ENCODE assay signal across 12 cellular contexts in the genomic region with DNA sequence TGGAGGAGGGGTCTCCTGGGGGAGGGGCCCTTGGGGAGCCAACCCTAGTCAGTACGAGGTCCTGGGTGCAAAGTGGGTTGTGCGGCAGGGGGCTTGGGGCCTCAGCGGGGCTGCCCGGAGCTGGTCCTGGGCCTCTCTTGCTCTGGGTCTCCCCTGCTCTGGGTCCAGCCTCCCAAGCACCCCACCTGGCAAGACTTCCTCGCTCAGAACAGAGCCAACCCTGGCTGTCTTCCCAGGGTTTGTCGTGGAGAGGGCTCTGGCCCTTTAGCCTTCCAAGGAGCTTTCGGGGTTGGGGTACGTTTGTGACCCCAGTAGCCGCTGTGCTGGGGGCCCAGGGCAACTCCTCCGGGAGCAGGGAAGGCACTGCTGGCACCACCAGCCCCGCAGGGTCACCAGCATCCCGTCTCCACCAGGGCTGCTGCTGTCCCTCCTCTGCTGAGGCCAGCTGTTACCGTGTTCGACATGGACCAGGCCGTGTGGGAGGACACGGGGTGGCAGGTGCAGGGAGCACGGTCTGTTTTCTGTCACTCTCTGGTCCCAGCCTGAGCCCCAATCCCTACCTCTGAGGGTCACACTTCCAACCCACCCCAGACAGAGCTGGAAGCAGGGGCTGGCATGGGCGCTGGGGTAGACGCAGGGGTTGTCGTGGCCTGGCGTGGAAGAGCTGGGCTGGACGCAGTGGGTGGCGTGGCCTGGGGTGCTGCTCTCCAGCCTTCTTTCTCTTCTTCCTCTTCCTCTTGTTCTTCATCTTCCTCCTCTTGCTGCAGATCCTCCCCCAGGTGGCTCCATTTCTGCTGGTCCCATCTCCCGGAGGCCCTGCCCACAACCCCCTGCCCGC. TPM values are rescaled to one million over a fixed set of nuclear protein-coding genes. Genes with fewer than 3 reads are reported as not detected.
DNase-seq lines count a peak whose midpoint lies in the region; ATAC-seq and TF ChIP-seq lines count a peak whose summit lies in the region.
"Had no signal": no experiment of that assay in that cellular context is flagged by ENCODE, and none has a peak within 500 bp of the region (broad histone marks: within the 10 kb centered on the region; RNA-seq: fewer than 3 reads in every experiment).

No MANE protein-coding gene starts in this region.

- H3K56ac ChIP-seq in H9 (ENCODE audit: insufficient read length, low read depth, low read length): no peak overlapping the region

- no peak for TF ChIP-seq EP300 in stomach (IDR thresholded peaks at IDR 0.05)

- no peak overlapping the region for H3K27ac ChIP-seq in H9 (ENCODE audit: insufficient read length, low read depth, low read length)
- H3K27ac ChIP-seq in RWPE1: peak overlapping the region; percentile 91
- H3K27ac ChIP-seq in stomach: peak overlapping the region; percentile 95 to 97 (median 96)

- peaks cover 0 to 7% (median 0%) of the 10 kb centered on the region in 3 experiments; a peak in 3 of 7 replicates for H3K36me3 Mint-ChIP-seq in H9 (ENCODE audit: insufficient read depth in 1 of 3, low read depth in 3 of 3)

- POLR2A ChIA-PET in RWPE1 (lab: Yijun Ruan, JAX; ENCODE audit: low non-redundant PET): interaction anchor here (0.6 kb wide), 1 partner anchor 18 kb away, joined by 3 read pairs; no protein-coding TSS in a partner anchor

- H3K4me2 ChIP-seq in H9 (ENCODE audit: insufficient read depth, insufficient read length, low read length): no peak overlapping the region

- no peak for TF ChIP-seq CTCF in H9 (conservative IDR thresholded peaks at IDR 0.05)
- TF ChIP-seq CTCF in RWPE1 (conservative IDR thresholded peaks at IDR 0.05; ENCODE audit: low read depth): no peak
- TF ChIP-seq CTCF in stomach (IDR thresholded peaks at IDR 0.05): no peak

- no peak overlapping the region for H3K18ac ChIP-seq in H9 (ENCODE audit: insufficient read length, low read depth, low read length)

- TF ChIP-seq POLR2A in stomach (IDR thresholded peaks at IDR 0.05): no peak

- no peak overlapping the region for H3T11ph ChIP-seq in H9 (ENCODE audit: low read length)

- no peak overlapping the region for H4K91ac ChIP-seq in H9 (ENCODE audit: insufficient read length, low read depth, low read length)

- no peak overlapping the region for H2BK15ac ChIP-seq in H9 (ENCODE audit: low read depth, low read length)

- H2AK5ac ChIP-seq in H9 (ENCODE audit: insufficient read length, low read length): no peak overlapping the region

- no peak overlapping the region for H2BK120ac ChIP-seq in H9 (ENCODE audit: low read depth, low read length, poor library complexity, severe bottlenecking)

- no peak overlapping the region for H2AFZ ChIP-seq in H9 (ENCODE audit: low read length)

- no peak overlapping the region for H3K4me3 ChIP-seq in stomach

- no peak overlapping the region; a peak in 1 of 7 replicates for H3K27ac Mint-ChIP-seq in H9
- H3K27ac Mint-ChIP-seq: T-helper 1 cell treated with Interleukin-12 subunit alpha and Interleukin-12 subunit beta and Interleukin-4 antibody, amounts not matched to agents 30 μg/mL and 1 μg/mL, for 36 hours had no signal

- H3K9ac ChIP-seq in H9 (ENCODE audit: extremely low read depth, insufficient read length, low read length): no peak overlapping the region

- peaks cover 3% of the 10 kb centered on the region; the same call in 1 of the 2 replicates for H3K27me3 Mint-ChIP-seq in H9 (ENCODE audit: low read depth)

- no peak overlapping the region for H3K23ac ChIP-seq in H9 (ENCODE audit: insufficient read length, low read depth, low read length)

- H3K4me1 Mint-ChIP-seq in H9: peaks cover 25 to 44% of the 10 kb centered on the region in 2 experiments

- peak; percentile 68 for DNase-seq in H9
- DNase-seq in RWPE1 (ENCODE audit: low spot score): no peak
- DNase-seq in left kidney (ENCODE audit: low read depth, low spot score): peak; percentile 51
- DNase-seq in stomach: peak; percentile 66
- DNase-seq in activated naive CD4-positive, alpha-beta T cell treated with anti-CD3 and anti-CD28 coated beads, Interleukin-2, amount 50 U/mL, for 16 hours: no peak
- DNase-seq in NCI-H748 (lab: John Stamatoyannopoulos, UW; ENCODE audit: unreplicated experiment): no peak
- no peak for DNase-seq in activated gamma-delta T cell (lab: John Stamatoyannopoulos, UW)
- DNase-seq: erythroblast, midbrain, NCI-H2081 treated with DMSO at 0.1 percent for 48 hours had no signal

- ATAC-seq in HG02763 (IDR thresholded peaks at IDR 0.05; ENCODE audit: unreplicated experiment): no peak

- H3K4me3 Mint-ChIP-seq in H9: no peak overlapping the region
- H3K4me3 Mint-ChIP-seq: T-helper 1 cell treated with Interleukin-12 subunit alpha and Interleukin-12 subunit beta and Interleukin-4 antibody, amounts not matched to agents 30 μg/mL and 1 μg/mL, for 36 hours had no signal

- H2BK5ac ChIP-seq in H9 (ENCODE audit: insufficient read length, low read length): no peak overlapping the region

- H3K14ac ChIP-seq in H9 (ENCODE audit: insufficient read depth, low read length): no peak overlapping the region

- H3K23me2 ChIP-seq in H9 (ENCODE audit: insufficient read length, low read depth, low read length, poor library complexity, severe bottlenecking): no peaks in the 10 kb centered on the region

- H3K27me3 ChIP-seq in H9 (ENCODE audit: insufficient read depth, low read length): no peaks in the 10 kb centered on the region; the same call in 1 of the 2 replicates
- H3K27me3 ChIP-seq in stomach: no peaks in the 10 kb centered on the region

- H2BK12ac ChIP-seq in H9 (ENCODE audit: insufficient read length, low read depth, low read length): no peak overlapping the region

- no peak overlapping the region for H4K5ac ChIP-seq in H9 (ENCODE audit: insufficient read length, low read depth, low read length)

- H3K9me3 ChIP-seq in H9 (ENCODE audit: control insufficient read depth, low read depth, low read length) (no peaks in the 10 kb centered on the region), stomach (no peaks in the 10 kb centered on the region)

- CTCF ChIA-PET in RWPE1 (lab: Yijun Ruan, JAX): interaction anchor here (0.6 to 3.4 kb wide), 3 partner anchors 22 to 59 kb away, joined by 3 to 22 read pairs (median 8); no protein-coding TSS in a partner anchor

- H2BK20ac ChIP-seq in H9 (ENCODE audit: low read depth, low read length, poor library complexity, severe bottlenecking): no peak overlapping the region

- no peaks in the 10 kb centered on the region for H4K20me1 ChIP-seq in H9 (ENCODE audit: control insufficient read depth, insufficient read depth, insufficient read length)

- H4K8ac ChIP-seq in H9 (replicated peaks; ENCODE audit: insufficient read length, low read depth, low read length): no peak overlapping the region

- H3K79me2 ChIP-seq in H9 (ENCODE audit: insufficient read depth, low read length): no peaks in the 10 kb centered on the region

- no CpG with 5 or more reads among the region's 25 CpGs for WGBS in H9 (ENCODE audit: extremely low coverage, insufficient read length, low lambda C conversion rate)
- WGBS in stomach, 5 donors: 54 to 71% (median 59%) methylated on average over 14 to 25 of the region's 25 CpGs

- intact Hi-C loops in stomach (cut with DNase I; ENCODE audit: low total_unique reads): no loop called here

- H3K4me1 ChIP-seq in H9 (ENCODE audit: insufficient read depth, low read length) (peaks cover 6% of the 10 kb centered on the region; the same call in 1 of the 2 replicates), stomach (peaks cover 59 to 96% (median 87%) of the 10 kb centered on the region in 4 donors)

- H3K36me3 ChIP-seq in stomach: peaks cover 0 to 24% (median 6%) of the 10 kb centered on the region in 4 donors

- H3K9me3 Mint-ChIP-seq in H9: no peaks in the 10 kb centered on the region
- H3K9me3 Mint-ChIP-seq: T-helper 1 cell treated with Interleukin-12 subunit alpha and Interleukin-12 subunit beta and Interleukin-4 antibody, amounts not matched to agents 30 μg/mL and 1 μg/mL, for 36 hours had no signal

- H3K4ac ChIP-seq in H9 (ENCODE audit: low read depth, low read length): no peak overlapping the region

- H3K79me1 ChIP-seq in H9 (ENCODE audit: insufficient read depth, low read depth, low read length, poor library complexity, severe bottlenecking): no peaks in the 10 kb centered on the region

RNA-seq across cellular contexts. Expression of a gene that starts 22.9 kb away (rescaled TPM):
- total RNA-seq in H9 (2021) (9.5 and 10.0 TPM in 2 replicates), stomach (100 to 1,000 TPM in 1 of 5 donors, 10 to 100 TPM in 3, 1 to 10 TPM in 1; 8.5 to 167 (median 22.9) TPM)
- polyA plus RNA-seq in stomach: 10 to 100 TPM; 14.2 to 24.4 (median 22.7) TPM

Comparison
In these comparisons a context has a peak if more than half of its experiments do, and no peak if none do; other contexts are left out.
1. DNase-seq: peak in H9 (single experiment), left kidney (single experiment) and stomach (single experiment); none in RWPE1 (single experiment), activated naive CD4-positive, alpha-beta T cell treated with anti-CD3 and anti-CD28 coated beads, Interleukin-2, amount 50 U/mL, for 16 hours (single experiment), NCI-H748 (single experiment) and activated gamma-delta T cell (single experiment).